24 cellular contexts compared by ENCODE assay signal in the genomic region with DNA sequence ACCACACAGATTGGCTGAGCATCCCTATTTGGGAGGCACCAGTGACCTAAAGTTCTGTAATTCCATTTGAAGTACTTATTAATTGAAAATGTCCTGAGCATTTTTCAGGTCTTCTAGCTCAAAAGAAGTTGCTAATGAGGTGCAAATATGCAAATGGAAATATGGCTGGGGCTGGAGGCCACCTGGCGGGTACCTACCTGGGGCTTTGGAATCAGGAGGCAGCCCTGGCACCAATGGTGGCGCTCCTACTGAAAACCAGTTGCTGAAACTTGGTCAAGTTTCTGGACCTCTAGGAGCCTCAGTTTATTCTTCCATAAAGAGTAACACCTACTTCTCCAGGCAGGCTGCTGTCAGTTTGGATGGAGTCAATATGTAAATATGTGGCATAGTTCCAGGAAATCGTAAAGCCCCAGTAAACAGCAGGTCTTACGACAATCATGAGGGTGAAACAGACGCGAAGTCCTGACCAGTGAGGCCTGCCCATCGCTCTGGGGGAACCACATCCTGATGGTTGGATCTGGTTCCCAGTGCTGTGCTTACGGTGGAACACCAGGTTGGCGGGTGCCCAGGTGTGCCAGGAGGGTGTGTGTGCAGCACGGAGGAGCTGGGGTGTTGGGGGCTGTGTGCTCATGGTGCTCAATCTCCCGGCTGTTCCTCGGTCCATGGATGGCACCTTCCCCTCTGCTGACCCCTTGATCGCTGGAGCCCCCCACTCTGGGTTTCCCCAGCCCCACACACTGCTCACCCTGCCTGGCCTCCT.
"Had no signal": no experiment of that assay in that cellular context is flagged by ENCODE, and none has a peak within 500 bp of the region (broad histone marks: within the 10 kb centered on the region; RNA-seq: fewer than 3 reads in every experiment).

No MANE protein-coding gene starts in this region.

- H3K4me1 ChIP-seq: foreskin keratinocyte, lower lobe of right lung had no signal

- H3K9me3 Mint-ChIP-seq: activated B cell treated with CpG ODN at 0.5 μM for 24 hours; activated CD8-positive, alpha-beta T cell treated with anti-CD3 and anti-CD28 coated beads for 36 hours; activated naive CD4-positive, alpha-beta T cell treated with anti-CD3 and anti-CD28 coated beads for 36 hours; activated naive CD8-positive, alpha-beta T cell treated with anti-CD3 and anti-CD28 coated beads, Interleukin-2, amount 50 U/mL, for 24 hours; activated T-helper 2 cell treated with anti-CD3 and anti-CD28 coated beads, Interferon-gamma antibody, Interleukin-2, Interleukin-4, amounts not matched to agents 10 μg/mL and 5 μg/mL and 100 μg/mL, durations not matched to agents 14 hours and 24 hours and 36 hours; naive thymus-derived CD8-positive, alpha-beta T cell; stimulated activated naive B cell treated with anti-CD40 and anti-IgM and Interleukin-4, amounts not matched to agents 10 μg/mL and 1 μg/mL and 100 μg/mL, for 72 hours; T-helper 2 cell treated with Interferon-gamma antibody and Interleukin-4, amounts not matched to agents 5 μg/mL and 100 μg/mL, for 36 hours had no signal

- H3K27ac ChIP-seq: foreskin keratinocyte, heart left ventricle, lower lobe of right lung, stomach, suprapubic skin, tibial artery had no signal

- H3K4me2 ChIP-seq: smooth muscle cell had no signal

- H3K9me3 ChIP-seq: heart left ventricle, lower lobe of right lung, stomach, suprapubic skin, tibial artery had no signal

- H3K4me1 Mint-ChIP-seq: activated B cell treated with CpG ODN at 0.5 μM for 24 hours; activated naive CD8-positive, alpha-beta T cell treated with anti-CD3 and anti-CD28 coated beads, Interleukin-2, amount 50 U/mL, for 24 hours; naive thymus-derived CD8-positive, alpha-beta T cell; stimulated activated naive B cell treated with anti-CD40 and anti-IgM and Interleukin-4, amounts not matched to agents 10 μg/mL and 1 μg/mL and 100 μg/mL, for 72 hours had no signal

- ATAC-seq: activated CD8-positive, alpha-beta T cell treated with anti-CD3 and anti-CD28 coated beads for 36 hours; activated naive CD8-positive, alpha-beta T cell treated with anti-CD3 and anti-CD28 coated beads, Interleukin-2, amount 50 U/mL, for 24 hours; naive thymus-derived CD8-positive, alpha-beta T cell had no signal

- H3K4me3 ChIP-seq: heart left ventricle, lower lobe of right lung, smooth muscle cell, stomach, suprapubic skin, tibial artery had no signal

- DNase-seq: activated B cell treated with CpG ODN at 0.5 μM for 24 hours; activated CD4-positive, alpha-beta T cell treated with anti-CD3 and anti-CD28 coated beads, Interleukin-2, amount 50 U/mL, for 1 hour; activated CD8-positive, alpha-beta T cell treated with anti-CD3 and anti-CD28 coated beads for 36 hours; activated naive CD4-positive, alpha-beta T cell treated with anti-CD3 and anti-CD28 coated beads for 36 hours; activated naive CD8-positive, alpha-beta T cell treated with anti-CD3 and anti-CD28 coated beads, Interleukin-2, amount 50 U/mL, for 24 hours; activated T-cell treated with anti-CD3 and anti-CD28 coated beads, Interleukin-2, amount 50 U/mL, for 48 hours; amygdala; central memory CD4-positive, alpha-beta T cell; hypothalamus; lower lobe of right lung; mesenchymal stem cell; naive thymus-derived CD8-positive, alpha-beta T cell; retina; stimulated activated CD4-positive, alpha-beta T cell treated with anti-CD3 and anti-CD28 coated beads, Interleukin-2, amount 100 ng/mL, for 24 hours; stimulated activated naive B cell treated with anti-CD40 and anti-IgM and Interleukin-4, amounts not matched to agents 10 μg/mL and 1 μg/mL and 100 μg/mL, for 72 hours; stomach; T-helper 1 cell had no signal

- H3K4me3 Mint-ChIP-seq: activated B cell treated with CpG ODN at 0.5 μM for 24 hours; activated CD8-positive, alpha-beta T cell treated with anti-CD3 and anti-CD28 coated beads for 36 hours; activated naive CD4-positive, alpha-beta T cell treated with anti-CD3 and anti-CD28 coated beads for 36 hours; activated naive CD8-positive, alpha-beta T cell treated with anti-CD3 and anti-CD28 coated beads, Interleukin-2, amount 50 U/mL, for 24 hours; naive thymus-derived CD8-positive, alpha-beta T cell; stimulated activated naive B cell treated with anti-CD40 and anti-IgM and Interleukin-4, amounts not matched to agents 10 μg/mL and 1 μg/mL and 100 μg/mL, for 72 hours; T-helper 2 cell treated with Interferon-gamma antibody and Interleukin-4, amounts not matched to agents 5 μg/mL and 100 μg/mL, for 36 hours had no signal

- H3K36me3 Mint-ChIP-seq: naive thymus-derived CD8-positive, alpha-beta T cell; stimulated activated naive B cell treated with anti-CD40 and anti-IgM and Interleukin-4, amounts not matched to agents 10 μg/mL and 1 μg/mL and 100 μg/mL, for 72 hours had no signal

- H3K36me3 ChIP-seq: heart left ventricle, lower lobe of right lung, stomach, suprapubic skin, tibial artery had no signal

- H3K27ac Mint-ChIP-seq: activated B cell treated with CpG ODN at 0.5 μM for 24 hours; activated CD8-positive, alpha-beta T cell treated with anti-CD3 and anti-CD28 coated beads for 36 hours; activated naive CD4-positive, alpha-beta T cell treated with anti-CD3 and anti-CD28 coated beads for 36 hours; activated naive CD8-positive, alpha-beta T cell treated with anti-CD3 and anti-CD28 coated beads, Interleukin-2, amount 50 U/mL, for 24 hours; activated T-helper 2 cell treated with anti-CD3 and anti-CD28 coated beads, Interferon-gamma antibody, Interleukin-2, Interleukin-4, amounts not matched to agents 10 μg/mL and 5 μg/mL and 100 μg/mL, durations not matched to agents 14 hours and 24 hours and 36 hours; naive thymus-derived CD8-positive, alpha-beta T cell; stimulated activated naive B cell treated with anti-CD40 and anti-IgM and Interleukin-4, amounts not matched to agents 10 μg/mL and 1 μg/mL and 100 μg/mL, for 72 hours; T-helper 2 cell treated with Interferon-gamma antibody and Interleukin-4, amounts not matched to agents 5 μg/mL and 100 μg/mL, for 36 hours had no signal
